ENCODE assay signal across 28 cellular contexts in genomic region chr13:22569830-22570229, GRCh38.
A peak's percentile ranks its signal among the peaks of the same experiment; 100 is the strongest.
DNase-seq lines count a peak whose midpoint lies in the region; ATAC-seq and TF ChIP-seq lines count a peak whose summit lies in the region.
"Had no signal": no experiment of that assay in that cellular context is flagged by ENCODE, and none has a peak within 500 bp of the region (broad histone marks: within the 10 kb centered on the region; RNA-seq: fewer than 3 reads in every experiment).

No MANE protein-coding gene starts in this region.

- no peak overlapping the region for H3K4me3 ChIP-seq in NB4 (ENCODE audit: low read depth, low read length)
- no peak overlapping the region for H3K4me3 ChIP-seq in adrenal gland
- H3K4me3 ChIP-seq: esophagus muscularis mucosa, lung, Peyer's patch, testis had no signal

- no peak overlapping the region for H3K27ac ChIP-seq in adrenal gland
- H3K27ac ChIP-seq: esophagus muscularis mucosa, neutrophil, Peyer's patch, testis had no signal

- ATAC-seq in HG03439 (IDR thresholded peaks at IDR 0.05; ENCODE audit: unreplicated experiment), result no peak
- no peak for ATAC-seq in GM19467 (IDR thresholded peaks at IDR 0.05; ENCODE audit: unreplicated experiment)
- ATAC-seq: stimulated activated naive CD8-positive, alpha-beta T cell treated with anti-CD3 and anti-CD28 coated beads, Interleukin-15, Interleukin-2, amounts not matched to agents 100 U/mL and 50 U/mL, for 24 hours had no signal

- H3K27me3 Mint-ChIP-seq in neural crest cell (ENCODE audit: low read depth), result no peaks in the 10 kb centered on the region
- H3K27me3 Mint-ChIP-seq in T-helper 2 cell treated with Interferon-gamma antibody and Interleukin-4, amounts not matched to agents 5 μg/mL and 100 μg/mL, for 36 hours (ENCODE audit: low read depth), result no peaks in the 10 kb centered on the region
- H3K27me3 Mint-ChIP-seq: activated CD4-positive, alpha-beta memory T cell treated with anti-CD3 and anti-CD28 coated beads, Interleukin-2, amount 10 ng/mL, durations not matched to agents 7 days and 5 days had no signal

- no peak for TF ChIP-seq CTCF in NB4 (IDR thresholded peaks at IDR 0.05; ENCODE audit: low read depth, low read length)
- TF ChIP-seq CTCF in adrenal gland (IDR thresholded peaks at IDR 0.05), result peak in 4 of 6 experiments; percentile 3 to 17 (median 12)
- TF ChIP-seq CTCF in neural crest cell (conservative IDR thresholded peaks at IDR 0.05), result peak; percentile 30
- TF ChIP-seq CTCF in GM13976 (IDR thresholded peaks at IDR 0.05; ENCODE audit: borderline replicate concordance, control extremely low read depth, extremely low read depth, insufficient read depth, missing control alignments), result no peak

- H3K36me3 Mint-ChIP-seq in neural crest cell (ENCODE audit: low read depth), result no peaks in the 10 kb centered on the region
- no peaks in the 10 kb centered on the region for H3K36me3 Mint-ChIP-seq in T-helper 2 cell treated with Interferon-gamma antibody and Interleukin-4, amounts not matched to agents 5 μg/mL and 100 μg/mL, for 36 hours (ENCODE audit: low read depth)
- H3K36me3 Mint-ChIP-seq: CD14-positive monocyte had no signal

- 89 to 92% (median 90%) methylated on average over 1 of the region's 1 CpG for WGBS in adrenal gland, 4 donors

- no peaks in the 10 kb centered on the region for H3K4me1 ChIP-seq in adrenal gland (replicated peaks in 1 of 2)
- H3K4me1 ChIP-seq: esophagus muscularis mucosa, Peyer's patch, testis had no signal

- H3K9me3 ChIP-seq in adrenal gland (replicated peaks in 1 of 3), result peaks cover 0 to 6% (median 0%) of the 10 kb centered on the region in 3 donors
- H3K9me3 ChIP-seq: esophagus muscularis mucosa, neutrophil, Peyer's patch, testis had no signal

- H3K36me3 ChIP-seq in adrenal gland (replicated peaks in 1 of 2), result no peaks in the 10 kb centered on the region
- H3K36me3 ChIP-seq: esophagus muscularis mucosa, neutrophil, Peyer's patch had no signal

- intact Hi-C loops in adrenal gland (cut with DNase I), result no loop called here

- no peak overlapping the region for H3K4me3 Mint-ChIP-seq in neural crest cell
- H3K4me3 Mint-ChIP-seq in T-helper 2 cell treated with Interferon-gamma antibody and Interleukin-4, amounts not matched to agents 5 μg/mL and 100 μg/mL, for 36 hours, result no peak overlapping the region
- H3K4me3 Mint-ChIP-seq: activated CD4-positive, alpha-beta memory T cell treated with anti-CD3 and anti-CD28 coated beads, Interleukin-2, amount 10 ng/mL, durations not matched to agents 7 days and 5 days; activated naive CD4-positive, alpha-beta T cell treated with anti-CD3 and anti-CD28 coated beads, Interleukin-2, amount 50 U/mL, for 24 hours; CD14-positive monocyte had no signal

- no peaks in the 10 kb centered on the region for H3K27me3 ChIP-seq in adrenal gland
- H3K27me3 ChIP-seq: esophagus muscularis mucosa, neutrophil, Peyer's patch, testis had no signal

- H3K4me1 Mint-ChIP-seq in neural crest cell, result no peaks in the 10 kb centered on the region
- no peaks in the 10 kb centered on the region for H3K4me1 Mint-ChIP-seq in T-helper 2 cell treated with Interferon-gamma antibody and Interleukin-4, amounts not matched to agents 5 μg/mL and 100 μg/mL, for 36 hours (ENCODE audit: low read depth)
- H3K4me1 Mint-ChIP-seq: activated CD4-positive, alpha-beta memory T cell treated with anti-CD3 and anti-CD28 coated beads, Interleukin-2, amount 10 ng/mL, durations not matched to agents 7 days and 5 days; activated naive CD4-positive, alpha-beta T cell treated with anti-CD3 and anti-CD28 coated beads, Interleukin-2, amount 50 U/mL, for 24 hours; CD14-positive monocyte had no signal

- DNase-seq in HT-29 (ENCODE audit: low spot score), result peak; percentile 8
- DNase-seq in NB4 (ENCODE audit: low read depth), result peak; percentile 2
- no peak for DNase-seq in adrenal gland
- no peak for DNase-seq in neural crest cell (ENCODE audit: low read depth, low spot score)
- no peak for DNase-seq in T-helper 2 cell treated with Interferon-gamma antibody and Interleukin-4, amounts not matched to agents 5 μg/mL and 100 μg/mL, for 36 hours (ENCODE audit: low spot score)
- DNase-seq in GM13976 (ENCODE audit: low spot score), result no peak
- DNase-seq: activated CD4-positive, alpha-beta memory T cell treated with anti-CD3 and anti-CD28 coated beads, Interleukin-2, amount 10 ng/mL, durations not matched to agents 7 days and 5 days; activated CD4-positive, CD25-positive, alpha-beta regulatory T cell treated with anti-CD3 and anti-CD28 coated beads, Interleukin-2, amount 50 U/mL, for 72 hours; aorta; Calu3; caudate nucleus; EL; foreskin melanocyte; NCI-H1436 treated with DMSO at 0.1 percent for 48 hours; NCI-H2107; Peyer's patch; SIG-M5; stimulated activated naive CD8-positive, alpha-beta T cell treated with anti-CD3 and anti-CD28 coated beads, Interleukin-15, Interleukin-2, amounts not matched to agents 100 U/mL and 50 U/mL, for 24 hours; T-helper 1 cell; testis had no signal

- in situ Hi-C loops in GM13976 (cut with MboI; ENCODE audit: low sequenced_read_pairs, unreplicated experiment), result no loop called here

- TF ChIP-seq POLR2A in NB4 (IDR thresholded peaks at IDR 0.05; ENCODE audit: extremely low read depth, insufficient read length) (no peak), adrenal gland (IDR thresholded peaks at IDR 0.05) (no peak)

- H3K9me3 Mint-ChIP-seq in neural crest cell, result peaks cover 2% of the 10 kb centered on the region
- peaks cover 39% of the 10 kb centered on the region for H3K9me3 Mint-ChIP-seq in T-helper 2 cell treated with Interferon-gamma antibody and Interleukin-4, amounts not matched to agents 5 μg/mL and 100 μg/mL, for 36 hours
- H3K9me3 Mint-ChIP-seq: activated CD4-positive, alpha-beta memory T cell treated with anti-CD3 and anti-CD28 coated beads, Interleukin-2, amount 10 ng/mL, durations not matched to agents 7 days and 5 days had no signal

- H3K27ac Mint-ChIP-seq in neural crest cell (ENCODE audit: unreplicated experiment), result no peak overlapping the region
- H3K27ac Mint-ChIP-seq in T-helper 2 cell treated with Interferon-gamma antibody and Interleukin-4, amounts not matched to agents 5 μg/mL and 100 μg/mL, for 36 hours, result no peak overlapping the region
- H3K27ac Mint-ChIP-seq: activated CD4-positive, alpha-beta memory T cell treated with anti-CD3 and anti-CD28 coated beads, Interleukin-2, amount 10 ng/mL, durations not matched to agents 7 days and 5 days; activated naive CD4-positive, alpha-beta T cell treated with anti-CD3 and anti-CD28 coated beads, Interleukin-2, amount 50 U/mL, for 24 hours; activated T-helper 2 cell treated with anti-CD3 and anti-CD28 coated beads, Interferon-gamma antibody, Interleukin-2, Interleukin-4, amounts not matched to agents 10 μg/mL and 5 μg/mL and 100 μg/mL, durations not matched to agents 14 hours and 24 hours and 36 hours; CD14-positive monocyte had no signal

Comparison
In these comparisons a context has a peak if more than half of its experiments do, and no peak if none do; other contexts are left out.
1. DNase-seq: peak in HT-29 (single experiment) and NB4 (single experiment); none in adrenal gland (0 of 7), neural crest cell (single experiment), T-helper 2 cell treated with Interferon-gamma antibody and Interleukin-4, amounts not matched to agents 5 μg/mL and 100 μg/mL, for 36 hours (single experiment) and GM13976 (single experiment).
2. CTCF ChIP-seq: peak in adrenal gland (4 of 6) and neural crest cell (single experiment); none in NB4 (single experiment) and GM13976 (single experiment).